Comparison of ENCODE assay signal across 24 cellular contexts in genomic region chr7:138008046-138008587, GRCh38. TPM values are rescaled to one million over a fixed set of nuclear protein-coding genes. Genes with fewer than 3 reads are reported as not detected.
DNase-seq lines count a peak whose midpoint lies in the region; ATAC-seq and TF ChIP-seq lines count a peak whose summit lies in the region.
"Had no signal": no experiment of that assay in that cellular context is flagged by ENCODE, and none has a peak within 500 bp of the region (broad histone marks: within the 10 kb centered on the region; RNA-seq: fewer than 3 reads in every experiment).

No MANE protein-coding gene starts in this region.

- no peaks in the 10 kb centered on the region for H4K20me1 ChIP-seq in SK-N-SH (ENCODE audit: insufficient read depth)

- H3K4me1 Mint-ChIP-seq in memory B cell (peaks cover 7% of the 10 kb centered on the region), type B pancreatic cell (ENCODE audit: unreplicated experiment) (peaks cover 5% of the 10 kb centered on the region)

- DNase-seq in SK-N-SH (no peak), memory B cell (ENCODE audit: low spot score in 2 of 2) (no peak), type B pancreatic cell (ENCODE audit: extremely low spot score, unreplicated experiment) (no peak)
- DNase-seq in stimulated activated CD4-positive, alpha-beta T cell treated with anti-CD3 and anti-CD28 coated beads, Interleukin-12 subunit alpha, Interleukin-12 subunit beta, amount 100 ng/mL, for 4 hours = no peak
- no peak for DNase-seq in stimulated activated naive CD8-positive, alpha-beta T cell treated with anti-CD3 and anti-CD28 coated beads, Interleukin-15, Interleukin-2, amounts not matched to agents 100 U/mL and 50 U/mL, for 24 hours
- DNase-seq: 8988T; activated naive CD8-positive, alpha-beta T cell treated with anti-CD3 and anti-CD28 coated beads, Interleukin-2, amount 10 ng/mL, durations not matched to agents 7 days and 5 days; cerebellar nuclear complex; left cardiac atrium; SIG-M5; sigmoid colon had no signal

- 92% methylated on average over 7 of the region's 7 CpGs for WGBS in SK-N-SH (ENCODE audit: low lambda C conversion rate)

- H3K4me1 ChIP-seq in SK-N-SH (ENCODE audit: control insufficient read depth in 1 of 2, insufficient read depth in 2 of 2, low read depth in 1 of 2, low read length in 1 of 2) = no peaks in the 10 kb centered on the region; a peak in 1 of 4 replicates

- no peak for TF ChIP-seq CTCF in SK-N-SH (IDR thresholded peaks at IDR 0.05)
- TF ChIP-seq CTCF in VCaP (conservative IDR thresholded peaks at IDR 0.05) = no peak
- TF ChIP-seq CTCF in type B pancreatic cell (conservative IDR thresholded peaks at IDR 0.05) = no peak

- no peak overlapping the region for H3K9ac ChIP-seq in SK-N-SH

- H3K27ac ChIP-seq in SK-N-SH (ENCODE audit: low read depth in 2 of 2, low read length in 1 of 2) = no peak overlapping the region
- H3K27ac ChIP-seq in VCaP = peak overlapping the region; percentile 57
- H3K27ac ChIP-seq: epithelial cell of prostate, HL-60, PC-9, sigmoid colon, transverse colon had no signal

- H3K4me3 Mint-ChIP-seq in memory B cell (no peak overlapping the region), type B pancreatic cell (peak overlapping the region; percentile 71)
- H3K4me3 Mint-ChIP-seq: activated CD8-positive, alpha-beta T cell treated with anti-CD3 and anti-CD28 coated beads, Interleukin-2, amount 10 ng/mL, durations not matched to agents 7 days and 5 days; CD8-positive, alpha-beta T cell; natural killer cell; T-cell had no signal

- no peaks in the 10 kb centered on the region for H3K79me2 ChIP-seq in SK-N-SH (ENCODE audit: insufficient read depth)

- POLR2A ChIA-PET in SK-N-SH (lab: Yijun Ruan, JAX) = no interaction called here

- no peak for TF ChIP-seq EP300 in SK-N-SH (IDR thresholded peaks at IDR 0.05; ENCODE audit: borderline replicate concordance in 1 of 2, low read depth in 1 of 2, low read length in 1 of 2)

- peak overlapping the region; percentile 78; the same call in 1 of the 2 replicates for H2AFZ ChIP-seq in SK-N-SH (ENCODE audit: low read depth)

- H3K27ac Mint-ChIP-seq in memory B cell = peak overlapping the region; percentile 76
- H3K27ac Mint-ChIP-seq in type B pancreatic cell = peak overlapping the region; percentile 88
- H3K27ac Mint-ChIP-seq: activated CD8-positive, alpha-beta T cell treated with anti-CD3 and anti-CD28 coated beads, Interleukin-2, amount 10 ng/mL, durations not matched to agents 7 days and 5 days; activated naive CD8-positive, alpha-beta T cell treated with anti-CD3 and anti-CD28 coated beads, Interleukin-2, amount 10 ng/mL, durations not matched to agents 7 days and 5 days; CD8-positive, alpha-beta T cell; T-cell had no signal

- no peaks in the 10 kb centered on the region for H3K9me2 ChIP-seq in SK-N-SH

- no peaks in the 10 kb centered on the region for H3F3A ChIP-seq in SK-N-SH (replicated peaks; ENCODE audit: insufficient read depth)

- H3K4me2 ChIP-seq in SK-N-SH = peak overlapping the region; percentile 16; the same call in 1 of the 2 replicates

- H3K9me3 ChIP-seq in SK-N-SH = no peaks in the 10 kb centered on the region
- H3K9me3 ChIP-seq: HAP-1, heart left ventricle, sigmoid colon, transverse colon had no signal

- H3K27me3 ChIP-seq in SK-N-SH (ENCODE audit: insufficient read depth) = no peaks in the 10 kb centered on the region
- H3K27me3 ChIP-seq: heart left ventricle, sigmoid colon, transverse colon had no signal

- peaks cover 2% of the 10 kb centered on the region for H3K27me3 Mint-ChIP-seq in memory B cell
- no peaks in the 10 kb centered on the region for H3K27me3 Mint-ChIP-seq in type B pancreatic cell
- H3K27me3 Mint-ChIP-seq: activated naive CD8-positive, alpha-beta T cell treated with anti-CD3 and anti-CD28 coated beads, Interleukin-2, amount 10 ng/mL, durations not matched to agents 7 days and 5 days had no signal

- H3K9me3 Mint-ChIP-seq in memory B cell (no peaks in the 10 kb centered on the region), type B pancreatic cell (no peaks in the 10 kb centered on the region)
- H3K9me3 Mint-ChIP-seq: activated naive CD8-positive, alpha-beta T cell treated with anti-CD3 and anti-CD28 coated beads, Interleukin-2, amount 10 ng/mL, durations not matched to agents 7 days and 5 days; CD8-positive, alpha-beta T cell; natural killer cell; T-cell had no signal

- no peak for TF ChIP-seq RAD21 in SK-N-SH (IDR thresholded peaks at IDR 0.05; ENCODE audit: low read length)

- H3K36me3 Mint-ChIP-seq in memory B cell = no peaks in the 10 kb centered on the region
- no peaks in the 10 kb centered on the region for H3K36me3 Mint-ChIP-seq in type B pancreatic cell
- H3K36me3 Mint-ChIP-seq: activated naive CD8-positive, alpha-beta T cell treated with anti-CD3 and anti-CD28 coated beads, Interleukin-2, amount 10 ng/mL, durations not matched to agents 7 days and 5 days; CD8-positive, alpha-beta T cell; natural killer cell; T-cell had no signal

- no peak overlapping the region for H3K4me3 ChIP-seq in SK-N-SH (ENCODE audit: low read depth in 2 of 2, low read length in 1 of 2)
- H3K4me3 ChIP-seq: HAP-1, heart left ventricle, PC-9, sigmoid colon, transverse colon had no signal

- CTCF ChIA-PET in SK-N-SH (lab: Yijun Ruan, JAX) = interaction anchor here (1.0 to 22.5 kb wide), 24 partner anchors 10 to 730 kb away, joined by 3 to 642 read pairs (median 6); no protein-coding TSS in a partner anchor

- H3K36me3 ChIP-seq in SK-N-SH (replicated peaks in 1 of 2; ENCODE audit: control insufficient read depth in 1 of 2, insufficient read depth in 2 of 2, low read length in 1 of 2) = no peaks in the 10 kb centered on the region
- H3K36me3 ChIP-seq: HAP-1, heart left ventricle, sigmoid colon, transverse colon had no signal

- ATAC-seq in SK-N-SH treated with all-trans-retinoic acid at 6 μM for 48 hours (no peak), memory B cell (ENCODE audit: low read depth) (no peak), GM18517 (IDR thresholded peaks at IDR 0.05; ENCODE audit: unreplicated experiment) (no peak)
- no peak for ATAC-seq in stimulated activated naive CD8-positive, alpha-beta T cell treated with anti-CD3 and anti-CD28 coated beads, Interleukin-15, Interleukin-2, amounts not matched to agents 100 U/mL and 50 U/mL, for 24 hours

TF ChIP-seq in SK-N-SH, 30 proteins besides CTCF, POLR2A, EP300 and RAD21 (continues in another document):
- TF ChIP-seq TCF12 (IDR thresholded peaks at IDR 0.05) = no peak
- TF ChIP-seq FOSL2 (IDR thresholded peaks at IDR 0.05; ENCODE audit: borderline replicate concordance, low read depth) = no peak
- TF ChIP-seq, protein P1, sequence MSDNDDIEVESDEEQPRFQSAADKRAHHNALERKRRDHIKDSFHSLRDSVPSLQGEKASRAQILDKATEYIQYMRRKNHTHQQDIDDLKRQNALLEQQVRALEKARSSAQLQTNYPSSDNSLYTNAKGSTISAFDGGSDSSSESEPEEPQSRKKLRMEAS (IDR thresholded peaks at IDR 0.05; ENCODE audit: low read depth) = no peak
- no peak for TF ChIP-seq RXRA (IDR thresholded peaks at IDR 0.05; ENCODE audit: borderline replicate concordance, low read depth)

TF ChIP-seq in SK-N-SH treated with all-trans-retinoic acid at 6 μM for 48 hours, 23 proteins besides CTCF, POLR2A, EP300 and RAD21:
- no peak for TF ChIP-seq ZFP3 (CRISPR knock-in tag; IDR thresholded peaks at IDR 0.05)
- no peak for TF ChIP-seq ZNF70 (CRISPR knock-in tag; IDR thresholded peaks at IDR 0.05)
- TF ChIP-seq ZC3H10 (CRISPR knock-in tag; IDR thresholded peaks at IDR 0.05) = no peak
- no peak for TF ChIP-seq CSDC2 (CRISPR knock-in tag; IDR thresholded peaks at IDR 0.05)

RNA-seq across cellular contexts. Expression of gene CREB3L2, which starts 6.2 kb away (rescaled TPM):
- 22.9 and 23.5 TPM in 2 replicates for polyA plus RNA-seq in SK-N-SH (2012; rRNA removed)
- polyA plus RNA-seq in SK-N-SH (2012; cell fraction: cytosol; rRNA removed) = 22.5 and 24.7 TPM in 2 replicates
- 14.7 and 18.0 TPM in 2 replicates for polyA plus RNA-seq in SK-N-SH (2012; cell fraction: nucleus; rRNA removed)
- total RNA-seq in type B pancreatic cell (ENCODE audit: low replicate concordance) = 85.8 and 173 TPM in 2 replicates
